In the genomic region with DNA sequence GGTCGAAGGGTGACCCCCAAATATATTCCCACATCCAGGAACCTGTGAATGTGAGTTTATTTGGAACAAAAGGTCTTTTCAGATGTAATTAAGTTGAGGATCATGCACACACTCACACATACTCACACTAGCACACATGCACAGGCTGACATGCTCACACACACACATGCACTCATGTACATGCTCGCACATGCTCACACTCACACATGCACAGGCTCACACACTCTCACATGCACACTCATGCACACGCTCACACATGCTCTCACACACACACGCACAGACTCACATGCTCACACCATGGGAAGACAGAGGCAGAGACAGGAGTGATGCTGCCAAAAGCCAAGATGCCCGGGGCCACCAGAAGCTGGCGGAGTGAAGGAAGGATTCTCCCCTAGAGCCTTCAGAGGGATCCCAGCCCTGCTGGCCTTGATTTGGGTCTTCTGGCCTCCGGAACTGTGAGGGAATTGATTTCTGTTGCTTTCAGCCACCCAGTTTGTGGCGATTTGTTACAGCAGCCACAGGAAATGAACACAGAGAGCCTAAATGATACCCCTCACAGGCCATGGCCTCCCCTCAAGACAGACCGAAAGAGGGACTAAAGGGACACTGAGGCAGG, we compare ENCODE assay signal across 19 cellular contexts.
"Had no signal": no experiment of that assay in that cellular context is flagged by ENCODE, and none has a peak within 500 bp of the region (broad histone marks: within the 10 kb centered on the region; RNA-seq: fewer than 3 reads in every experiment).

No MANE protein-coding gene starts in this region.

- H3K27me3 ChIP-seq: heart left ventricle, upper lobe of left lung had no signal

- H3K9me3 ChIP-seq: gastrocnemius medialis, lower lobe of right lung, upper lobe of left lung had no signal

- H3K9me3 Mint-ChIP-seq: immature natural killer cell had no signal

- H3K36me3 Mint-ChIP-seq: immature natural killer cell had no signal

- H3K4me3 Mint-ChIP-seq: activated CD4-positive, alpha-beta T cell treated with anti-CD3 and anti-CD28 coated beads, Interleukin-2, amount 10 ng/mL, durations not matched to agents 24 days and 14 days; immature natural killer cell; WTC11 had no signal

- H3K4me3 ChIP-seq: dorsolateral prefrontal cortex, gastrocnemius medialis, heart left ventricle, lower lobe of right lung, skin epidermis, upper lobe of left lung had no signal

- DNase-seq: activated CD4-positive, alpha-beta T cell treated with anti-CD3 and anti-CD28 coated beads, Interleukin-2, amount 10 ng/mL, durations not matched to agents 24 days and 14 days; activated CD8-positive, alpha-beta memory T cell treated with anti-CD3 and anti-CD28 coated beads for 24 hours; activated naive CD4-positive, alpha-beta T cell treated with Interleukin-2 at 50 U/mL for 16 hours; anterior cingulate cortex; dorsolateral prefrontal cortex; erythroblast; gastrocnemius medialis; heart left ventricle; immature natural killer cell; left cardiac atrium; lower lobe of right lung; midbrain; stimulated activated CD4-positive, alpha-beta T cell treated with anti-CD3 and anti-CD28 coated beads, Interleukin-15, amount 100 ng/mL, for 24 hours; stimulated activated CD4-positive, alpha-beta T cell treated with anti-CD3 and anti-CD28 coated beads, Interleukin-4, amount 100 ng/mL, for 24 hours; stimulated activated naive CD4-positive, alpha-beta T cell; T-helper 2 cell had no signal

- ATAC-seq: gastrocnemius medialis, heart left ventricle, left cardiac atrium, lower lobe of right lung, WTC11 had no signal

- H3K27ac Mint-ChIP-seq: activated CD4-positive, alpha-beta T cell treated with anti-CD3 and anti-CD28 coated beads, Interleukin-2, amount 10 ng/mL, durations not matched to agents 24 days and 14 days; immature natural killer cell; WTC11 had no signal

- H3K36me3 ChIP-seq: gastrocnemius medialis, heart left ventricle, lower lobe of right lung, upper lobe of left lung had no signal

- H3K27ac ChIP-seq: dorsolateral prefrontal cortex, gastrocnemius medialis, heart left ventricle, lower lobe of right lung, skin epidermis, upper lobe of left lung had no signal
